ENCODE assay signal across 1 cellular context in the genomic region with DNA sequence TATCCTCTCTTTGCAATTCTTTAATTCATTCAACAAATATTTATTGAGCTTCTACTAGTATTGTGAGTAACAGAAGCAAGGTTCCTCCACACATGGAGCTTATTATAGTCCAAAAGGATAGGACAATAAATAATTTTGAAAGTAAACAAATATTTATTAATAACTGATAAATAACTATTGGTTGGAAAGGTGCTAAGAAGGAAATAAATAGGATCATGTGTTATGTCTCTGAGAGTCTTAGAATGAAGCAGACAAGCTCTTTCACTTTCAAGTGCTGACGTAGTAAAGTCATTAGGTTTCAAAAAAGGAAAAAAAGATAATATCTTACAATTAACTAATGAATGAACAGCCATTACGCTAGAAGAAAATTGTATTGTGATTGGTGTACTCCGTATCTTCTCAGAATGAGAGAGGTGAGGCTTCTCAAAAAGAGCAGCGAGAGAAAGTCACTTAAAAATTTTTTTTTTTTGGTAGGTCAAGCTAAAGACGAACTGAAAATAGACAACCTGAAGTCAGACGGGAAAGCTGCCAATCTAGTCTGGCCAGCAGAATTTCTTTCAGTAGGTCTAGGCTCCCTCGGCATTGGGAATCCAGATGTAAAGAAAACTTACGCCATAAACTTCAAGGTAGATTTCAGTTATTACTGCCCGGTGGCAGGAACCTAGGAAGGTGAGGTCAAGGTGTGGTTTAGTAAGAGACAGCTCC.
TF ChIP-seq lines count a peak whose summit lies in the region.

No MANE protein-coding gene starts in this region.

TF ChIP-seq in HepG2, 621 proteins besides CTCF, POLR2A, EP300 and RAD21:
- no peak for TF ChIP-seq ZBTB40 (IDR thresholded peaks at IDR 0.05)
- TF ChIP-seq ZBTB40 (CRISPR knock-in tag; IDR thresholded peaks at IDR 0.05), result no peak
- TF ChIP-seq HMG20A (CRISPR knock-in tag; IDR thresholded peaks at IDR 0.05; ENCODE audit: borderline replicate concordance), result no peak
- TF ChIP-seq REPIN1 (CRISPR knock-in tag; IDR thresholded peaks at IDR 0.05; ENCODE audit: borderline replicate concordance, low read depth), result no peak
- TF ChIP-seq LRRFIP1 (CRISPR knock-in tag; conservative IDR thresholded peaks at IDR 0.05), result no peak
- TF ChIP-seq HDAC6 (IDR thresholded peaks at IDR 0.05; ENCODE audit: low read depth, low read length), result no peak
- no peak for TF ChIP-seq MXI1 (IDR thresholded peaks at IDR 0.05; ENCODE audit: borderline replicate concordance, low read depth, low read length)
